23 cellular contexts compared by ENCODE assay signal in genomic region chr16:840561-841454, GRCh38. TPM values are rescaled to one million over a fixed set of nuclear protein-coding genes. Genes with fewer than 3 reads are reported as not detected.
DNase-seq lines count a peak whose midpoint lies in the region; ATAC-seq, FAIRE-seq and TF ChIP-seq lines count a peak whose summit lies in the region.
"Had no signal": no experiment of that assay in that cellular context is flagged by ENCODE, and none has a peak within 500 bp of the region (broad histone marks: within the 10 kb centered on the region; RNA-seq: fewer than 3 reads in every experiment).

No MANE protein-coding gene starts in this region.

- no peak for TF ChIP-seq POLR2A in HCT116 (IDR thresholded peaks at IDR 0.05; ENCODE audit: borderline replicate concordance, extremely low read depth, insufficient read depth, insufficient read length)

- no peak for TF ChIP-seq CTCF in HCT116 (IDR thresholded peaks at IDR 0.05 in 2 of 3, conservative IDR thresholded peaks at IDR 0.05 in 1 of 3; ENCODE audit: borderline replicate concordance in 1 of 3, insufficient read depth in 1 of 3, low read depth in 2 of 3, low read length in 2 of 3)
- TF ChIP-seq CTCF in kidney (IDR thresholded peaks at IDR 0.05; ENCODE audit: borderline replicate concordance, extremely low read depth, insufficient read depth): no peak

- H3K9ac ChIP-seq in HCT116 (ENCODE audit: low read length) (no peak overlapping the region), kidney (ENCODE audit: low read length in 2 of 2) (no peak overlapping the region)

- no peaks in the 10 kb centered on the region for H3K36me3 ChIP-seq in HCT116 (ENCODE audit: control insufficient read depth in 1 of 2, insufficient read depth in 2 of 2, low read length in 2 of 2)
- H3K36me3 ChIP-seq in kidney (ENCODE audit: control insufficient read depth in 1 of 2, insufficient read depth in 2 of 2, low read length in 2 of 2): no peaks in the 10 kb centered on the region
- H3K36me3 ChIP-seq: HAP-1 had no signal

- H3K9me3 ChIP-seq in HCT116 (ENCODE audit: control insufficient read depth in 1 of 2, insufficient read depth in 1 of 2, low read depth in 1 of 2, low read length in 2 of 2) (peaks cover 0 to 13% of the 10 kb centered on the region in 2 experiments; a peak in 2 of 4 replicates), kidney (ENCODE audit: control insufficient read depth in 1 of 2, low read length in 2 of 2) (peaks cover 3 to 6% of the 10 kb centered on the region in 2 donors)

- no peaks in the 10 kb centered on the region for H3K79me2 ChIP-seq in HCT116 (ENCODE audit: insufficient read depth, low read length)

- no peak for FAIRE-seq in kidney (lab: Jason Lieb, UNC)
- FAIRE-seq: D721Med, G401.6, GM12891 had no signal

- no peaks in the 10 kb centered on the region for H4K20me1 ChIP-seq in HCT116 (ENCODE audit: insufficient read depth)

- CTCF ChIA-PET in HCT116 (lab: Charles Lee): no interaction called here

- ATAC-seq in left ventricle myocardium superior: no peak
- no peak for ATAC-seq in left cardiac atrium
- 0 out of 2 replicates have a peak, but pooled peaks have one; percentile 20 for ATAC-seq in HCT116
- ATAC-seq in HG02840 (IDR thresholded peaks at IDR 0.05; ENCODE audit: low FRiP score, unreplicated experiment): no peak

- H3K4me3 ChIP-seq in HCT116 (replicated peaks in 1 of 2; ENCODE audit: low read depth in 1 of 2, low read length in 2 of 2) (no peak overlapping the region), kidney (ENCODE audit: low read length in 2 of 2) (no peak overlapping the region)
- H3K4me3 ChIP-seq: HAP-1 had no signal

- intact Hi-C loops in left ventricle myocardium superior (cut with micrococcal nuclease): no loop called here
- intact Hi-C loops in left cardiac atrium (cut with DNase I): no loop called here
- intact Hi-C loops in HCT116 (cut with micrococcal nuclease): no loop called here
- intact Hi-C loops in kidney (cut with DNase I): no loop called here

- no peaks in the 10 kb centered on the region for H3K27me3 ChIP-seq in HCT116 (ENCODE audit: insufficient read depth, low read length)

- no TSS peak for BruUV-seq in HCT116 (replicated peaks; lab: Mats Ljungman, UMichigan)

- H3K4me1 ChIP-seq in HCT116 (ENCODE audit: control insufficient read depth in 1 of 2, insufficient read depth in 2 of 2, low read length in 2 of 2) (no peaks in the 10 kb centered on the region), kidney (ENCODE audit: control insufficient read depth in 1 of 2, insufficient read depth in 1 of 2, low read depth in 1 of 2, low read length in 2 of 2) (no peaks in the 10 kb centered on the region)
- H3K4me1 ChIP-seq: HAP-1 had no signal

- no peak for TF ChIP-seq RAD21 in HCT116 (IDR thresholded peaks at IDR 0.05; ENCODE audit: low read depth)

- no peak overlapping the region for H3K4me2 ChIP-seq in HCT116 (ENCODE audit: low read length)

- no peak overlapping the region for H2AFZ ChIP-seq in HCT116 (ENCODE audit: low read depth, low read length, poor library complexity, severe bottlenecking)

- H3K27ac ChIP-seq in HCT116 (ENCODE audit: low read depth, low read length) (no peak overlapping the region), kidney (ENCODE audit: low read depth in 2 of 2, low read length in 2 of 2) (no peak overlapping the region)

- POLR2A ChIA-PET in HCT116 (lab: Charles Lee): no interaction called here

- H3K9me2 ChIP-seq in HCT116 (ENCODE audit: insufficient read depth): no peaks in the 10 kb centered on the region

- DNase-seq in left ventricle myocardium superior (peak; percentile 3), left cardiac atrium (no peak), HCT116 (ENCODE audit: low read depth, low spot score) (no peak), kidney (peak; percentile 55), HPDE6-E6E7 (ENCODE audit: extremely low spot score) (no peak)
- DNase-seq in activated CD4-positive, alpha-beta T cell treated with anti-CD3 and anti-CD28 coated beads, Interleukin-2, amount 50 U/mL, for 48 hours: no peak
- DNase-seq: 8988T; AML-193; C1 segment of cervical spinal cord; CD4-positive, alpha-beta memory T cell; COR-L47; DMS153; DMS79 treated with DMSO at 0.1 percent for 48 hours; EL; GOT3; HFFc6 had no signal

- RAD21 ChIA-PET in HCT116 (lab: Charles Lee; ENCODE audit: low non-redundant PET in 1 of 2, low total read pairs in 2 of 2, uncharacterized antibody in 2 of 2, unreplicated experiment in 2 of 2): no interaction called here

TF ChIP-seq in HCT116, 20 proteins besides CTCF, POLR2A, EP300 and RAD21:
- TF ChIP-seq JUND (IDR thresholded peaks at IDR 0.05) (no peak), ELF1 (IDR thresholded peaks at IDR 0.05; ENCODE audit: borderline replicate concordance, low read depth) (no peak), EGR1 (IDR thresholded peaks at IDR 0.05; ENCODE audit: low read depth) (no peak), SRF (IDR thresholded peaks at IDR 0.05; ENCODE audit: low read depth) (no peak)
- TF ChIP-seq, protein P1, sequence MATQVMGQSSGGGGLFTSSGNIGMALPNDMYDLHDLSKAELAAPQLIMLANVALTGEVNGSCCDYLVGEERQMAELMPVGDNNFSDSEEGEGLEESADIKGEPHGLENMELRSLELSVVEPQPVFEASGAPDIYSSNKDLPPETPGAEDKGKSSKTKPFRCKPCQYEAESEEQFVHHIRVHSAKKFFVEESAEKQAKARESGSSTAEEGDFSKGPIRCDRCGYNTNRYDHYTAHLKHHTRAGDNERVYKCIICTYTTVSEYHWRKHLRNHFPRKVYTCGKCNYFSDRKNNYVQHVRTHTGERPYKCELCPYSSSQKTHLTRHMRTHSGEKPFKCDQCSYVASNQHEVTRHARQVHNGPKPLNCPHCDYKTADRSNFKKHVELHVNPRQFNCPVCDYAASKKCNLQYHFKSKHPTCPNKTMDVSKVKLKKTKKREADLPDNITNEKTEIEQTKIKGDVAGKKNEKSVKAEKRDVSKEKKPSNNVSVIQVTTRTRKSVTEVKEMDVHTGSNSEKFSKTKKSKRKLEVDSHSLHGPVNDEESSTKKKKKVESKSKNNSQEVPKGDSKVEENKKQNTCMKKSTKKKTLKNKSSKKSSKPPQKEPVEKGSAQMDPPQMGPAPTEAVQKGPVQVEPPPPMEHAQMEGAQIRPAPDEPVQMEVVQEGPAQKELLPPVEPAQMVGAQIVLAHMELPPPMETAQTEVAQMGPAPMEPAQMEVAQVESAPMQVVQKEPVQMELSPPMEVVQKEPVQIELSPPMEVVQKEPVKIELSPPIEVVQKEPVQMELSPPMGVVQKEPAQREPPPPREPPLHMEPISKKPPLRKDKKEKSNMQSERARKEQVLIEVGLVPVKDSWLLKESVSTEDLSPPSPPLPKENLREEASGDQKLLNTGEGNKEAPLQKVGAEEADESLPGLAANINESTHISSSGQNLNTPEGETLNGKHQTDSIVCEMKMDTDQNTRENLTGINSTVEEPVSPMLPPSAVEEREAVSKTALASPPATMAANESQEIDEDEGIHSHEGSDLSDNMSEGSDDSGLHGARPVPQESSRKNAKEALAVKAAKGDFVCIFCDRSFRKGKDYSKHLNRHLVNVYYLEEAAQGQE (IDR thresholded peaks at IDR 0.05; ENCODE audit: low read depth): no peak
TF ChIP-seq in HCT116: peak in this region for 0.

RNA-seq across cellular contexts. Expression of gene GNG13, which starts 40.3 kb away (rescaled TPM):
- total RNA-seq in left ventricle myocardium superior (not detected), left cardiac atrium (not detected), HCT116 (2021; ENCODE audit: unreplicated experiment) (not detected), kidney (not detected)
- polyA plus RNA-seq in HCT116 (2012): 0.85 and 1.7 TPM in 2 replicates
- polyA plus RNA-seq in kidney (ENCODE audit: insufficient read depth, low read depth, low replicate concordance): not detected
- total RNA-seq: CD4-positive, alpha-beta memory T cell; HFFc6; HT-29 had no signal
- polyA plus RNA-seq: CD4-positive, alpha-beta memory T cell; IgD-negative memory B cell had no signal

RNA-seq across cellular contexts. Expression of gene CHTF18, which starts 52.4 kb away (rescaled TPM):
- total RNA-seq in left ventricle myocardium superior (6.6 TPM), left cardiac atrium (1 to 10 TPM; 4.7 to 8.8 TPM), HCT116 (2021; ENCODE audit: unreplicated experiment) (145 TPM), kidney (16.0 TPM)
- polyA plus RNA-seq in HCT116 (2012): 83.7 and 86.5 TPM in 2 replicates
- polyA plus RNA-seq in kidney (ENCODE audit: insufficient read depth, low read depth, low replicate concordance): 4.2 TPM

RNA-seq across cellular contexts. Expression of gene RPUSD1, which starts 52.6 kb away (rescaled TPM):
- 8.7 TPM for total RNA-seq in left ventricle myocardium superior
- 10 to 100 TPM; 11.1 to 11.4 TPM for total RNA-seq in left cardiac atrium
- 59.9 TPM for total RNA-seq in HCT116 (2021; ENCODE audit: unreplicated experiment)
- 40.7 and 45.9 TPM in 2 replicates for polyA plus RNA-seq in HCT116 (2012)
- total RNA-seq in kidney: 16.9 TPM
- 15.1 TPM for polyA plus RNA-seq in kidney (ENCODE audit: insufficient read depth, low read depth, low replicate concordance)

Comparison
In these comparisons a context has a peak if more than half of its experiments do, and no peak if none do; other contexts are left out.
1. DNase-seq: peak in left ventricle myocardium superior (single experiment) and kidney (single experiment); none in left cardiac atrium (single experiment), HCT116 (single experiment), activated CD4-positive, alpha-beta T cell treated with anti-CD3 and anti-CD28 coated beads, Interleukin-2, amount 50 U/mL, for 48 hours (0 of 2) and HPDE6-E6E7 (single experiment).